ENCODE assay signal across 17 cellular contexts in genomic region chr19:46254776-46255175, GRCh38. TPM values are rescaled to one million over a fixed set of nuclear protein-coding genes. Genes with fewer than 3 reads are reported as not detected.
"Had no signal": no experiment of that assay in that cellular context is flagged by ENCODE, and none has a peak within 500 bp of the region (broad histone marks: within the 10 kb centered on the region; RNA-seq: fewer than 3 reads in every experiment).

No MANE protein-coding gene starts in this region.

- H3K9me3 ChIP-seq: lower lobe of right lung, pancreas, spleen, suprapubic skin had no signal

- H3K9me3 Mint-ChIP-seq: activated CD4-positive, alpha-beta T cell treated with anti-CD3 and anti-CD28 coated beads, Interleukin-2, amount 10 ng/mL, durations not matched to agents 24 days and 14 days; neural crest cell; stimulated activated naive CD8-positive, alpha-beta T cell treated with anti-CD3 and anti-CD28 coated beads, Interleukin-15, Interleukin-2, amounts not matched to agents 100 ng/mL and 50 ng/mL, for 24 hours had no signal

- H3K4me3 ChIP-seq: lower lobe of right lung, pancreas, spleen, suprapubic skin had no signal

- ATAC-seq: lower lobe of right lung, pancreas, sciatic nerve had no signal

- H3K27me3 ChIP-seq: pancreas had no signal

- H3K36me3 ChIP-seq: brain microvascular endothelial cell, lower lobe of right lung, pancreas, spleen, suprapubic skin had no signal

- H3K27ac ChIP-seq: brain microvascular endothelial cell, lower lobe of right lung, pancreas, spleen, suprapubic skin had no signal

- DNase-seq: activated CD4-positive, alpha-beta T cell treated with anti-CD3 and anti-CD28 coated beads, Interleukin-2, amount 10 ng/mL, durations not matched to agents 24 days and 14 days; activated CD4-positive, CD25-positive, alpha-beta regulatory T cell; activated naive CD4-positive, alpha-beta T cell; anterior cingulate cortex; brain microvascular endothelial cell; cortex of kidney; effector CD8-positive, alpha-beta T cell; foreskin melanocyte; lower lobe of right lung; midbrain; pancreas; spleen had no signal

- H3K4me1 ChIP-seq: lower lobe of right lung, pancreas, spleen had no signal

- H3K4me1 Mint-ChIP-seq: activated CD4-positive, alpha-beta T cell treated with anti-CD3 and anti-CD28 coated beads, Interleukin-2, amount 10 ng/mL, durations not matched to agents 24 days and 14 days; neural crest cell had no signal

- H3K27ac Mint-ChIP-seq: activated CD4-positive, alpha-beta T cell treated with anti-CD3 and anti-CD28 coated beads, Interleukin-2, amount 10 ng/mL, durations not matched to agents 24 days and 14 days; stimulated activated naive CD8-positive, alpha-beta T cell treated with anti-CD3 and anti-CD28 coated beads, Interleukin-15, Interleukin-2, amounts not matched to agents 100 ng/mL and 50 ng/mL, for 24 hours had no signal

- H3K4me3 Mint-ChIP-seq: activated CD4-positive, alpha-beta T cell treated with anti-CD3 and anti-CD28 coated beads, Interleukin-2, amount 10 ng/mL, durations not matched to agents 24 days and 14 days; neural crest cell; stimulated activated naive CD8-positive, alpha-beta T cell treated with anti-CD3 and anti-CD28 coated beads, Interleukin-15, Interleukin-2, amounts not matched to agents 100 ng/mL and 50 ng/mL, for 24 hours had no signal

RNA-seq across cellular contexts. Expression of gene IGFL1, which starts 25.2 kb away (rescaled TPM):
- total RNA-seq: activated CD4-positive, alpha-beta T cell treated with anti-CD3 and anti-CD28 coated beads, Interleukin-2, amount 10 ng/mL, durations not matched to agents 24 days and 14 days; endothelial cell of umbilical vein; lower lobe of right lung; neural crest cell; pancreas; sciatic nerve; spleen; suprapubic skin had no signal
- polyA plus RNA-seq: endothelial cell of umbilical vein, pancreas, spleen had no signal

RNA-seq across cellular contexts. Expression of gene HIF3A, which starts 42.1 kb away (rescaled TPM):
- total RNA-seq: activated CD4-positive, alpha-beta T cell treated with anti-CD3 and anti-CD28 coated beads, Interleukin-2, amount 10 ng/mL, durations not matched to agents 24 days and 14 days had no signal
